ENCODE assay signal across 20 cellular contexts in the genomic region with DNA sequence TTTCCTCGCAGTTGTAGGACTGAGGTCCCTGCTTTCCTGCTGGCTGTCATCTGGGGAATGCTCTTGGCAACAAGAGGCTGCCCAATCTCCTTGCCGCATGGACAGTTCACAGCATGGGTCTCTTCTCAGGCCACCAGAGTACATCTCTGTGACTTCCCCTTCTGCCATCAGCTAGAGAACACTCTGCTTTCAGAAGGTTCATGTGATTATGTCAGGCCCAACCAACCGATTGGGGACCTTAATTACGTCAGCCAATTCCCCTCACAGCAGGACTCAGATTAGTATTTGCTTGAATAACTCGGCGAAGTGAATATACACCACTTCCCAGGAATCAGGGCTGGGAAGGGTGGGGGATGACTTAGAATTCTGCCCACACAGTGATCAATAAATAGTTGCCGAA.
"Had no signal": no experiment of that assay in that cellular context is flagged by ENCODE, and none has a peak within 500 bp of the region (broad histone marks: within the 10 kb centered on the region; RNA-seq: fewer than 3 reads in every experiment).

No MANE protein-coding gene starts in this region.

- H3K27ac ChIP-seq: esophagus muscularis mucosa, heart right ventricle, left lung had no signal

- H3K4me3 ChIP-seq: esophagus muscularis mucosa, gastroesophageal sphincter, heart right ventricle, left lung, uterus had no signal

- H3K36me3 Mint-ChIP-seq: mesothelial cell of epicardium; stimulated activated naive B cell treated with anti-CD40 and anti-IgM and Interleukin-4, amounts not matched to agents 10 μg/mL and 1 μg/mL and 100 μg/mL, for 72 hours had no signal

- H3K36me3 ChIP-seq: esophagus muscularis mucosa, gastroesophageal sphincter, left lung, uterus had no signal

- H3K9me3 ChIP-seq: esophagus muscularis mucosa, gastroesophageal sphincter, heart right ventricle, left lung, uterus had no signal

- H3K4me1 ChIP-seq: uterus had no signal

- H3K27me3 ChIP-seq: esophagus muscularis mucosa, gastroesophageal sphincter, uterus had no signal

- ATAC-seq: activated CD8-positive, alpha-beta T cell treated with anti-CD3 and anti-CD28 coated beads for 36 hours; gastroesophageal sphincter; heart right ventricle; left lung; stimulated activated naive B cell treated with anti-CD40 and anti-IgM and Interleukin-4, amounts not matched to agents 10 μg/mL and 1 μg/mL and 100 μg/mL, for 72 hours had no signal

- H3K4me3 Mint-ChIP-seq: activated CD8-positive, alpha-beta T cell treated with anti-CD3 and anti-CD28 coated beads for 36 hours; activated naive CD4-positive, alpha-beta T cell treated with anti-CD3 and anti-CD28 coated beads for 36 hours; mesothelial cell of epicardium; nephron; stimulated activated naive B cell treated with anti-CD40 and anti-IgM and Interleukin-4, amounts not matched to agents 10 μg/mL and 1 μg/mL and 100 μg/mL, for 72 hours had no signal

- DNase-seq: activated CD4-positive, alpha-beta T cell treated with anti-CD3 and anti-CD28 coated beads for 48 hours; activated CD4-positive, CD25-positive, alpha-beta regulatory T cell; activated CD8-positive, alpha-beta T cell treated with anti-CD3 and anti-CD28 coated beads for 36 hours; activated naive CD4-positive, alpha-beta T cell treated with anti-CD3 and anti-CD28 coated beads for 36 hours; activated T-cell treated with anti-CD3 and anti-CD28 coated beads, Interleukin-2, amount 50 U/mL, for 1 hour; aorta; cerebellar nuclear complex; dermis blood vessel endothelial cell; effector memory CD4-positive, alpha-beta T cell; heart right ventricle; left lung; nucleus accumbens; stimulated activated naive B cell treated with anti-CD40 and anti-IgM and Interleukin-4, amounts not matched to agents 10 μg/mL and 1 μg/mL and 100 μg/mL, for 72 hours; T-helper 9 cell; uterus had no signal

- H3K27ac Mint-ChIP-seq: activated CD8-positive, alpha-beta T cell treated with anti-CD3 and anti-CD28 coated beads for 36 hours; activated naive CD4-positive, alpha-beta T cell treated with anti-CD3 and anti-CD28 coated beads for 36 hours; activated T-helper 2 cell treated with anti-CD3 and anti-CD28 coated beads, Interferon-gamma antibody, Interleukin-2, Interleukin-4, amounts not matched to agents 10 μg/mL and 5 μg/mL and 100 μg/mL, durations not matched to agents 14 hours and 24 hours and 36 hours; mesothelial cell of epicardium; stimulated activated naive B cell treated with anti-CD40 and anti-IgM and Interleukin-4, amounts not matched to agents 10 μg/mL and 1 μg/mL and 100 μg/mL, for 72 hours had no signal

- H3K9me3 Mint-ChIP-seq: activated CD8-positive, alpha-beta T cell treated with anti-CD3 and anti-CD28 coated beads for 36 hours; activated naive CD4-positive, alpha-beta T cell treated with anti-CD3 and anti-CD28 coated beads for 36 hours; activated T-helper 2 cell treated with anti-CD3 and anti-CD28 coated beads, Interferon-gamma antibody, Interleukin-2, Interleukin-4, amounts not matched to agents 10 μg/mL and 5 μg/mL and 100 μg/mL, durations not matched to agents 14 hours and 24 hours and 36 hours; mesothelial cell of epicardium; nephron; stimulated activated naive B cell treated with anti-CD40 and anti-IgM and Interleukin-4, amounts not matched to agents 10 μg/mL and 1 μg/mL and 100 μg/mL, for 72 hours had no signal
